21 cellular contexts compared by ENCODE assay signal in genomic region chr1:108685524-108685923, GRCh38. TPM values are rescaled to one million over a fixed set of nuclear protein-coding genes. Genes with fewer than 3 reads are reported as not detected.
"Had no signal": no experiment of that assay in that cellular context is flagged by ENCODE, and none has a peak within 500 bp of the region (broad histone marks: within the 10 kb centered on the region; RNA-seq: fewer than 3 reads in every experiment).

No MANE protein-coding gene starts in this region.

- H3K9me3 ChIP-seq: esophagus muscularis mucosa, tibial nerve had no signal

- H3K27ac ChIP-seq: esophagus muscularis mucosa, hepatocyte, tibial nerve had no signal

- H2AFZ ChIP-seq: hepatocyte had no signal

- ATAC-seq: right cardiac atrium had no signal

- H3K36me3 ChIP-seq: esophagus muscularis mucosa, tibial nerve had no signal

- H3K4me3 ChIP-seq: esophagus muscularis mucosa, hepatocyte, smooth muscle cell, tibial nerve had no signal

- DNase-seq: activated CD4-positive, alpha-beta T cell treated with anti-CD3 and anti-CD28 coated beads, Interleukin-2, amount 50 U/mL, for 1 hour; activated naive CD8-positive, alpha-beta T cell treated with anti-CD3 and anti-CD28 coated beads, Interleukin-2, amount 10 ng/mL, durations not matched to agents 7 days and 5 days; central memory CD4-positive, alpha-beta T cell; cortex of kidney; effector CD4-positive, alpha-beta T cell; mesenchymal stem cell; nucleus accumbens; posterior cingulate gyrus; right cardiac atrium; stimulated activated CD4-positive, alpha-beta T cell treated with anti-CD3 and anti-CD28 coated beads, Interleukin-4, amount 100 ng/mL, for 4 hours; stimulated activated CD8-positive, alpha-beta memory T cell treated with anti-CD3 and anti-CD28 coated beads, Interleukin-4, amount 100 ng/mL, for 48 hours; stimulated activated naive CD4-positive, alpha-beta T cell treated with Interleukin-2 at 50 U/mL for 16 hours; substantia nigra had no signal

- H3K4me2 ChIP-seq: hepatocyte, smooth muscle cell had no signal

- H3K4me1 ChIP-seq: tibial nerve had no signal

- H3K27me3 ChIP-seq: hepatocyte, tibial nerve had no signal

RNA-seq across cellular contexts. Expression of gene FNDC7, which starts 27.2 kb away (rescaled TPM):
- total RNA-seq: activated CD8-positive, alpha-beta memory T cell treated with anti-CD3 and anti-CD28 coated beads for 36 hours; activated naive CD8-positive, alpha-beta T cell treated with anti-CD3 and anti-CD28 coated beads, Interleukin-2, amount 10 ng/mL, durations not matched to agents 7 days and 5 days; activated T-helper 1 cell treated with anti-CD3 and anti-CD28 coated beads, Interleukin-12 subunit alpha, Interleukin-12 subunit beta, Interleukin-2, Interleukin-4 antibody, amounts not matched to agents 30 ng/mL and 10 ng/mL and 1 ng/mL, durations not matched to agents 14 hours and 24 hours and 36 hours; esophagus muscularis mucosa; glomerular endothelial cell; hepatocyte; liver; tibial nerve had no signal
- polyA plus RNA-seq: hepatocyte, liver, right cardiac atrium, smooth muscle cell had no signal
